Comparison of ENCODE assay signal across 8 cellular contexts in genomic region chr4:123554819-123555499, GRCh38.
DNase-seq lines count a peak whose midpoint lies in the region; ATAC-seq, FAIRE-seq and TF ChIP-seq lines count a peak whose summit lies in the region.

No MANE protein-coding gene starts in this region.

- BruUV-seq in PC-9 (replicated peaks; lab: Mats Ljungman, UMichigan), result no TSS peak

- H3K36me3 Mint-ChIP-seq in natural killer cell, result no peaks in the 10 kb centered on the region

- H3K4me2 ChIP-seq in PC-9, result peak overlapping the region; percentile 64

- FAIRE-seq in H54 (lab: Jason Lieb, UNC), result no peak

- no peak overlapping the region for H3K27ac Mint-ChIP-seq in natural killer cell

- H3K4me1 ChIP-seq in PC-9 (replicated peaks; ENCODE audit: insufficient read depth) (peaks cover 34% of the 10 kb centered on the region), duodenal mucosa (ENCODE audit: control insufficient read depth in 1 of 2, insufficient read depth in 2 of 2, low read length in 2 of 2) (peaks cover 45 to 50% of the 10 kb centered on the region in 2 donors), thoracic aorta (ENCODE audit: control insufficient read depth in 1 of 2, low read depth in 2 of 2) (peaks cover 23 to 44% of the 10 kb centered on the region in 2 donors)

- no peaks in the 10 kb centered on the region for H3K9me2 ChIP-seq in PC-9 (ENCODE audit: insufficient read depth)

- H3K36me3 ChIP-seq in PC-9 (ENCODE audit: low read depth) (no peaks in the 10 kb centered on the region), duodenal mucosa (ENCODE audit: control insufficient read depth in 1 of 2, insufficient read depth in 2 of 2, low read length in 2 of 2) (no peaks in the 10 kb centered on the region), thoracic aorta (no peaks in the 10 kb centered on the region)

- peak overlapping the region; percentile 67 for H3K27ac ChIP-seq in PC-9
- H3K27ac ChIP-seq in duodenal mucosa (ENCODE audit: low read depth, low read length), result peak overlapping the region; percentile 76
- H3K27ac ChIP-seq in thoracic aorta, result peak overlapping the region; percentile 87 to 89

- POLR2A ChIA-PET in PC-9 (lab: Charles Lee; ENCODE audit: unreplicated experiment), result interaction anchor here (0.5 to 0.7 kb wide), 4 partner anchors 10 to 367 kb away, joined by 3 to 4 read pairs (median 4); no protein-coding TSS in a partner anchor

- peak overlapping the region; percentile 14 to 15 for H3K9ac ChIP-seq in duodenal mucosa (ENCODE audit: low read depth in 1 of 2, low read length in 2 of 2)

- intact Hi-C loops in PC-9 (cut with micrococcal nuclease; ENCODE audit: unreplicated experiment), result loop anchor here (1.0 to 2.0 kb wide), 3 partner anchors 76 to 156 kb away; no protein-coding TSS in a partner anchor
- intact Hi-C loops in natural killer cell (cut with micrococcal nuclease), result no loop called here
- intact Hi-C loops in lower leg skin (cut with DNase I; ENCODE audit: low total_unique reads), result no loop called here

- TF ChIP-seq CTCF in PC-9 (conservative IDR thresholded peaks at IDR 0.05) (no peak), thoracic aorta (IDR thresholded peaks at IDR 0.05) (no peak), natural killer cell (IDR thresholded peaks at IDR 0.05) (no peak), lower leg skin (IDR thresholded peaks at IDR 0.05) (no peak)

- no peak overlapping the region for H3K4me3 Mint-ChIP-seq in natural killer cell

- H3K9me3 ChIP-seq in PC-9 (ENCODE audit: insufficient read depth, low read depth) (no peaks in the 10 kb centered on the region), duodenal mucosa (ENCODE audit: control insufficient read depth in 1 of 2, low read length in 2 of 2) (no peaks in the 10 kb centered on the region), thoracic aorta (no peaks in the 10 kb centered on the region)

- no peaks in the 10 kb centered on the region for H4K20me1 ChIP-seq in PC-9 (ENCODE audit: insufficient read depth)

- CTCF ChIA-PET in PC-9 (lab: Charles Lee), result interaction anchor here (0.5 to 0.6 kb wide), 2 partner anchors 107 to 114 kb away, joined by 3 read pairs; no protein-coding TSS in a partner anchor

- H3K4me3 ChIP-seq in PC-9 (no peak overlapping the region), duodenal mucosa (ENCODE audit: low read depth in 1 of 2, low read length in 2 of 2) (peak overlapping the region in 1 of 2 donors; percentile 12), thoracic aorta (peak overlapping the region; percentile 62), lower leg skin (ENCODE audit: low read depth, poor library complexity, severe bottlenecking) (no peak overlapping the region)

- H2AFZ ChIP-seq in PC-9, result peak overlapping the region; percentile 72

- H3K79me2 ChIP-seq in PC-9 (ENCODE audit: low read depth), result no peaks in the 10 kb centered on the region

- peaks cover 0 to 3% of the 10 kb centered on the region in 2 donors for H3K9me3 Mint-ChIP-seq in natural killer cell

- peaks cover 21% of the 10 kb centered on the region; the same call in 1 of the 2 replicates for H3F3A ChIP-seq in PC-9 (ENCODE audit: insufficient read depth, low read depth)

- peaks cover 13 to 20% of the 10 kb centered on the region in 2 donors for H3K4me1 Mint-ChIP-seq in natural killer cell

- DNase-seq in PC-9, result no peak
- DNase-seq in midbrain (lab: John Stamatoyannopoulos, UW), result peak; percentile 48
- DNase-seq in thoracic aorta (ENCODE audit: low spot score), result no peak
- DNase-seq in natural killer cell, result no peak
- no peak for DNase-seq in H54 (ENCODE audit: insufficient read length, low spot score)
- DNase-seq in lower leg skin (ENCODE audit: low spot score in 2 of 2), result no peak
- no peak for DNase-seq in T-helper 2 cell

- ATAC-seq in thoracic aorta (ENCODE audit: insufficient number of reproducible peaks, low FRiP score, low read depth) (peak; percentile 22), natural killer cell (no peak)

- H3K27me3 ChIP-seq in PC-9 (ENCODE audit: insufficient read depth, low read depth) (no peaks in the 10 kb centered on the region), duodenal mucosa (ENCODE audit: control insufficient read depth in 1 of 2, insufficient read depth in 2 of 2, low read length in 2 of 2) (no peaks in the 10 kb centered on the region), thoracic aorta (replicated peaks; ENCODE audit: insufficient read depth) (no peaks in the 10 kb centered on the region)

- 18 to 22% methylated on average over 10 of the region's 10 CpGs for WGBS in lower leg skin, 2 donors

- no peaks in the 10 kb centered on the region for H3K27me3 Mint-ChIP-seq in natural killer cell (ENCODE audit: low read depth in 2 of 2)

- TF ChIP-seq POLR2A in H54 (IDR thresholded peaks at IDR 0.05; ENCODE audit: low read depth, low read length) (no peak), lower leg skin (IDR thresholded peaks at IDR 0.05) (no peak)
